8 cellular contexts compared by ENCODE assay signal in the genomic region with DNA sequence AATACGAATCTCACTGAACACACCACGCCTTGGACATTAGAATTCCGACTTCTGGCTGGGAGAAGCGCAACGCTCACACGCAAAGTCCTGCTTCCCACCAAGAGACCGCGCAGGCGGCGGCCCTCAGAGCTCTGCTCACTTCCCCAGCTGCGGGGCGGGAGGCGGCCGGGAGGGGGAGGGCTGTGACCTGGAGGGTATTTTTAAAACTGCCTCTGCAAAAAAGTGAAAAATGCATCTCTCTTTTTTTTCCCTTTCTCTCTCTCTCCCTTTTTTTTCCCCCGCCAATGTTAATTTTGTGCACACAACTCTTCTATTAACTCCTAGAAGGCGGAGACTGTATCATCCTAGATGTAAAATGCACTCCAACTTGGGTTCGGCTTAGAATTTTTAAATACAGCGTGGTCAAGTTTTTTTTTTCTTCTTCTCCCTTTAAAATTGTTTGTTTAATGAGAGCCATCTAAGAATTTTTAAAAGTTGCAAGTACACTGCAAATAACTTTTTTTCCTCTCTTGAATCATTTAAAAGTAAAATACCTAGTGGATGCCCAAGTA.
A peak's percentile ranks its signal among the peaks of the same experiment; 100 is the strongest.
DNase-seq lines count a peak whose midpoint lies in the region; ATAC-seq and TF ChIP-seq lines count a peak whose summit lies in the region.

No MANE protein-coding gene starts in this region.

- no peaks in the 10 kb centered on the region for H3K79me2 ChIP-seq in parathyroid adenoma

- H3K9me3 ChIP-seq in BE2C (no peaks in the 10 kb centered on the region), WERI-Rb-1 (ENCODE audit: severe bottlenecking) (no peaks in the 10 kb centered on the region), parathyroid adenoma (ENCODE audit: control insufficient read depth, low read length) (no peaks in the 10 kb centered on the region)

- no peak for DNase-seq in BE2C
- no peak for DNase-seq in WERI-Rb-1
- no peak for DNase-seq in fibroblast of villous mesenchyme (ENCODE audit: low read depth)
- DNase-seq in HT-29 (ENCODE audit: low spot score), result no peak
- DNase-seq in NK-92 treated with Interleukin-12 subunit alpha and Interleukin-12 subunit beta, amount 100 ng/mL, for 24 hours (lab: John Stamatoyannopoulos, UW), result no peak

- ATAC-seq in GM19043 (IDR thresholded peaks at IDR 0.05; ENCODE audit: low read depth, unreplicated experiment) (peak; percentile 38), HG03108 (IDR thresholded peaks at IDR 0.05; ENCODE audit: unreplicated experiment) (peak; percentile 40)

- H3K4me2 ChIP-seq in parathyroid adenoma (ENCODE audit: low read length), result peak overlapping the region; percentile 69

- TF ChIP-seq CTCF in BE2C (IDR thresholded peaks at IDR 0.05; ENCODE audit: low read depth, low read length), result no peak
- no peak for TF ChIP-seq CTCF in WERI-Rb-1 (IDR thresholded peaks at IDR 0.05; ENCODE audit: low read depth, low read length)
- peak; percentile 8 for TF ChIP-seq CTCF in fibroblast of villous mesenchyme (IDR thresholded peaks at IDR 0.05; ENCODE audit: insufficient read depth, low read depth, low read length)
- no peak for TF ChIP-seq CTCF in parathyroid adenoma (IDR thresholded peaks at IDR 0.05)

- no peaks in the 10 kb centered on the region for H3K4me1 ChIP-seq in BE2C
- peaks cover 8% of the 10 kb centered on the region for H3K4me1 ChIP-seq in parathyroid adenoma

- H2AFZ ChIP-seq in parathyroid adenoma, result peak overlapping the region; percentile 96

- H3K27ac ChIP-seq in WERI-Rb-1 (peak overlapping the region; percentile 90), parathyroid adenoma (peak overlapping the region; percentile 88)

- peak overlapping the region; percentile 81 for H3K4me3 ChIP-seq in BE2C (ENCODE audit: low read depth, low read length)
- peak overlapping the region; percentile 58 for H3K4me3 ChIP-seq in WERI-Rb-1 (ENCODE audit: low read depth, low read length)
- H3K4me3 ChIP-seq in fibroblast of villous mesenchyme (ENCODE audit: low read depth, low read length), result peak overlapping the region; percentile 72
- peak overlapping the region; percentile 85 for H3K4me3 ChIP-seq in parathyroid adenoma (ENCODE audit: low read depth, low read length)

- H3K36me3 ChIP-seq in BE2C, result no peaks in the 10 kb centered on the region
- H3K36me3 ChIP-seq in WERI-Rb-1, result no peaks in the 10 kb centered on the region
- no peaks in the 10 kb centered on the region for H3K36me3 ChIP-seq in parathyroid adenoma (ENCODE audit: control insufficient read depth, insufficient read depth, low read length)

- H3K27me3 ChIP-seq in BE2C (no peaks in the 10 kb centered on the region), WERI-Rb-1 (ENCODE audit: insufficient read depth, low read depth, severe bottlenecking) (no peaks in the 10 kb centered on the region), parathyroid adenoma (ENCODE audit: control insufficient read depth, insufficient read depth, low read length) (no peaks in the 10 kb centered on the region)

- peak overlapping the region; percentile 85 for H3K9ac ChIP-seq in parathyroid adenoma
